8 cellular contexts compared by ENCODE assay signal in genomic region chr13:41058229-41059070, GRCh38. TPM values are rescaled to one million over a fixed set of nuclear protein-coding genes. Genes with fewer than 3 reads are reported as not detected.
DNase-seq lines count a peak whose midpoint lies in the region; ATAC-seq and TF ChIP-seq lines count a peak whose summit lies in the region.

No MANE protein-coding gene starts in this region.

- no peaks in the 10 kb centered on the region for H3K9me3 ChIP-seq in CD8-positive, alpha-beta T cell (ENCODE audit: low read length)

- TF ChIP-seq CTCF in CD8-positive, alpha-beta T cell (IDR thresholded peaks at IDR 0.05), result no peak
- TF ChIP-seq CTCF in epithelial cell of esophagus (IDR thresholded peaks at IDR 0.05; ENCODE audit: insufficient read depth, low read depth, low read length, missing control alignments), result no peak
- no peak for TF ChIP-seq CTCF in osteocyte (IDR thresholded peaks at IDR 0.05)
- TF ChIP-seq CTCF in GM13976 (IDR thresholded peaks at IDR 0.05; ENCODE audit: borderline replicate concordance, control extremely low read depth, extremely low read depth, insufficient read depth, missing control alignments), result no peak

- no peak for ATAC-seq in CD8-positive, alpha-beta T cell
- ATAC-seq in GM21717 (IDR thresholded peaks at IDR 0.05; ENCODE audit: unreplicated experiment), result no peak

- POLR2A ChIA-PET in CD8-positive, alpha-beta T cell (lab: Charles Lee), result interaction anchor here (0.9 to 3.8 kb wide), 2 partner anchors 39 to 45 kb away, joined by 3 to 45 read pairs; partner anchors contain the start of gene ELF1

- no peaks in the 10 kb centered on the region for H3K27me3 ChIP-seq in CD8-positive, alpha-beta T cell (ENCODE audit: insufficient read depth, low read length)

- CTCF ChIA-PET in CD8-positive, alpha-beta T cell (lab: Charles Lee), result interaction anchor here (0.6 to 3.3 kb wide), 4 partner anchors 15 to 84 kb away, joined by 3 to 11 read pairs (median 4); partner anchors contain the start of gene ELF1

- peaks cover 61% of the 10 kb centered on the region for H3K4me1 Mint-ChIP-seq in CD8-positive, alpha-beta T cell (ENCODE audit: low read depth)
- H3K4me1 Mint-ChIP-seq in osteocyte (ENCODE audit: unreplicated experiment), result peaks cover 63% of the 10 kb centered on the region

- H3K27ac Mint-ChIP-seq in CD8-positive, alpha-beta T cell, result peak overlapping the region; percentile 30
- peak overlapping the region; percentile 100 for H3K27ac Mint-ChIP-seq in osteocyte (ENCODE audit: unreplicated experiment)

- H3K36me3 ChIP-seq in CD8-positive, alpha-beta T cell (ENCODE audit: insufficient read depth, low read length), result no peaks in the 10 kb centered on the region

- in situ Hi-C loops in GM13976 (cut with MboI; ENCODE audit: low sequenced_read_pairs, unreplicated experiment), result loop anchor here (10.0 to 25.0 kb wide), 2 partner anchors 84 to 271 kb away; partner anchors contain the start of gene SLC25A15

- intact Hi-C loops in CD8-positive, alpha-beta T cell (cut with DNase I, micrococcal nuclease), result loop anchor here (2.0 to 10.0 kb wide), 2 partner anchors 80 to 1056 kb away; no protein-coding TSS in a partner anchor

- no peaks in the 10 kb centered on the region for H3K27me3 Mint-ChIP-seq in CD8-positive, alpha-beta T cell (ENCODE audit: low read depth)
- no peaks in the 10 kb centered on the region for H3K27me3 Mint-ChIP-seq in osteocyte (ENCODE audit: unreplicated experiment)

- DNase-seq in CD8-positive, alpha-beta T cell, result no peak
- peak; percentile 60 for DNase-seq in OCI-M1 (lab: John Stamatoyannopoulos, UW)
- no peak for DNase-seq in epithelial cell of esophagus (ENCODE audit: low read depth)
- DNase-seq in osteocyte (ENCODE audit: extremely low spot score, unreplicated experiment), result no peak
- DNase-seq in NOMO-1 (lab: John Stamatoyannopoulos, UW; ENCODE audit: unreplicated experiment in 2 of 2), result no peak
- DNase-seq in NCI-H526 treated with DMSO at 0.1 percent for 48 hours (lab: John Stamatoyannopoulos, UW), result no peak
- no peak for DNase-seq in GM13976 (ENCODE audit: low spot score)

- no peak overlapping the region for H3K4me3 ChIP-seq in CD8-positive, alpha-beta T cell (ENCODE audit: low read depth, low read length)
- H3K4me3 ChIP-seq in epithelial cell of esophagus (ENCODE audit: low read length), result peak overlapping the region; percentile 88

- peaks cover 23% of the 10 kb centered on the region for H3K36me3 Mint-ChIP-seq in CD8-positive, alpha-beta T cell
- H3K36me3 Mint-ChIP-seq in osteocyte (ENCODE audit: unreplicated experiment), result peaks cover 3% of the 10 kb centered on the region

- H3K27ac ChIP-seq in CD8-positive, alpha-beta T cell (ENCODE audit: low read depth, low read length), result no peak overlapping the region

- H3K4me1 ChIP-seq in CD8-positive, alpha-beta T cell (ENCODE audit: insufficient read depth, low read length), result peaks cover 26% of the 10 kb centered on the region

- H3K9me3 Mint-ChIP-seq in CD8-positive, alpha-beta T cell, result no peaks in the 10 kb centered on the region
- H3K9me3 Mint-ChIP-seq in osteocyte (ENCODE audit: unreplicated experiment), result no peaks in the 10 kb centered on the region

- peak overlapping the region; percentile 100 for H3K4me3 Mint-ChIP-seq in CD8-positive, alpha-beta T cell
- peak overlapping the region; percentile 98 for H3K4me3 Mint-ChIP-seq in osteocyte (ENCODE audit: unreplicated experiment)

RNA-seq across cellular contexts. Expression of gene WBP4, which starts 2.9 kb away (rescaled TPM):
- total RNA-seq in CD8-positive, alpha-beta T cell, result 1 to 10 TPM; 6.1 to 7.2 TPM
- total RNA-seq in osteocyte, result 6.9 TPM in 2 replicates

RNA-seq across cellular contexts. Expression of gene ELF1, which starts 39.3 kb away (rescaled TPM):
- total RNA-seq in CD8-positive, alpha-beta T cell, result 100 to 1,000 TPM; 308 to 313 TPM
- 52.6 and 56.8 TPM in 2 replicates for total RNA-seq in osteocyte
